ENCODE assay signal across 8 cellular contexts in genomic region chr12:49671051-49671765, GRCh38. TPM values are rescaled to one million over a fixed set of nuclear protein-coding genes. Genes with fewer than 3 reads are reported as not detected.
DNase-seq lines count a peak whose midpoint lies in the region; ATAC-seq and TF ChIP-seq lines count a peak whose summit lies in the region.

No MANE protein-coding gene starts in this region.

- no peak overlapping the region for H3K4me3 ChIP-seq in dorsolateral prefrontal cortex

- peak; percentile 42 for DNase-seq in activated CD4-positive, CD25-positive, alpha-beta regulatory T cell treated with anti-CD3 and anti-CD28 coated beads, Interleukin-2, amount 50 U/mL, for 72 hours
- DNase-seq in dorsolateral prefrontal cortex (peak in 1 of 10 donors; percentile 44), DMS153 treated with DMSO at 0.1 percent for 48 hours (lab: John Stamatoyannopoulos, UW; ENCODE audit: unreplicated experiment) (no peak), SKM-1 treated with dmso at 0.1 percent for 144 hours (lab: John Stamatoyannopoulos, UW; ENCODE audit: unreplicated experiment) (no peak)
- peak; percentile 24 to 61 for DNase-seq in stimulated activated CD4-positive, alpha-beta T cell treated with anti-CD3 and anti-CD28 coated beads, Interleukin-1b, Interleukin-23, amount 100 ng/mL, for 4 hours (ENCODE audit: low read depth in 2 of 2)

- no peaks in the 10 kb centered on the region for H3K27me3 ChIP-seq in dorsolateral prefrontal cortex

- peak overlapping the region; percentile 30 to 99 (median 97) for H3K27ac ChIP-seq in dorsolateral prefrontal cortex

- no peak for ATAC-seq in GM21447 (IDR thresholded peaks at IDR 0.05; ENCODE audit: unreplicated experiment)
- no peak for ATAC-seq in HG02852 (IDR thresholded peaks at IDR 0.05; ENCODE audit: unreplicated experiment)

- intact Hi-C loops in dorsolateral prefrontal cortex (cut with DNase I), result loop anchor here (5.0 to 10.0 kb wide), 2 partner anchors 231 to 1254 kb away; partner anchors contain the start of gene FAIM2 (in 1 of the 2)

- TF ChIP-seq CTCF in GM12872 (IDR thresholded peaks at IDR 0.05; ENCODE audit: insufficient read depth, low read depth, low read length) (0 out of 3 replicates have a peak, but pooled peaks have one; percentile 10), dorsolateral prefrontal cortex (IDR thresholded peaks at IDR 0.05 in 54 of 56, conservative IDR thresholded peaks at IDR 0.05 in 2 of 56; ENCODE audit: low read depth in 1 of 56, partially characterized antibody in 56 of 56) (no peak)

RNA-seq across cellular contexts. Expression of gene FMNL3, which starts 36.0 kb away (rescaled TPM):
- total RNA-seq in dorsolateral prefrontal cortex, result 10 to 100 TPM; 13.7 to 48.0 (median 29.3) TPM

RNA-seq across cellular contexts. Expression of gene PRPF40B, which starts 47.8 kb away (rescaled TPM):
- 10 to 100 TPM; 31.6 to 78.4 (median 47.7) TPM for total RNA-seq in dorsolateral prefrontal cortex

Comparison
In these comparisons a context has a peak if more than half of its experiments do, and no peak if none do; other contexts are left out.
1. DNase-seq: peak in activated CD4-positive, CD25-positive, alpha-beta regulatory T cell treated with anti-CD3 and anti-CD28 coated beads, Interleukin-2, amount 50 U/mL, for 72 hours (single experiment) and stimulated activated CD4-positive, alpha-beta T cell treated with anti-CD3 and anti-CD28 coated beads, Interleukin-1b, Interleukin-23, amount 100 ng/mL, for 4 hours (2 of 2); none in DMS153 treated with DMSO at 0.1 percent for 48 hours (single experiment) and SKM-1 treated with dmso at 0.1 percent for 144 hours (single experiment).